ENCODE assay signal across 9 cellular contexts in genomic region chr5:132463808-132464154, GRCh38. TPM values are rescaled to one million over a fixed set of nuclear protein-coding genes. Genes with fewer than 3 reads are reported as not detected.
DNase-seq lines count a peak whose midpoint lies in the region; ATAC-seq, FAIRE-seq and TF ChIP-seq lines count a peak whose summit lies in the region.
"Had no signal": no experiment of that assay in that cellular context is flagged by ENCODE, and none has a peak within 500 bp of the region (broad histone marks: within the 10 kb centered on the region; RNA-seq: fewer than 3 reads in every experiment).

No MANE protein-coding gene starts in this region.

- H3K27ac Mint-ChIP-seq in brain: peak overlapping the region in 3 of 5 experiments; percentile 83 to 91 (median 88)

- 66 to 68% methylated on average over 5 of the region's 5 CpGs for WGBS in heart right ventricle, 2 donors

- TF ChIP-seq CTCF in heart right ventricle (IDR thresholded peaks at IDR 0.05) (no peak), brain (conservative IDR thresholded peaks at IDR 0.05) (no peak), uterus (IDR thresholded peaks at IDR 0.05) (no peak), omental fat pad (IDR thresholded peaks at IDR 0.05) (no peak)

- FAIRE-seq in frontal cortex (lab: Jason Lieb, UNC): no peak

- H3K9me3 ChIP-seq in heart right ventricle: no peaks in the 10 kb centered on the region
- no peaks in the 10 kb centered on the region for H3K9me3 ChIP-seq in mucosa of stomach (ENCODE audit: control insufficient read depth, low read length)
- no peaks in the 10 kb centered on the region for H3K9me3 ChIP-seq in uterus
- H3K9me3 ChIP-seq: ovary had no signal

- H3K36me3 Mint-ChIP-seq in brain: no peaks in the 10 kb centered on the region

- peaks cover 12 to 100% (median 80%) of the 10 kb centered on the region in 9 donors for H3K4me1 ChIP-seq in heart right ventricle
- H3K4me1 ChIP-seq in mucosa of stomach (ENCODE audit: control insufficient read depth, insufficient read depth, low read length): peaks cover 52% of the 10 kb centered on the region
- H3K4me1 ChIP-seq in uterus: peaks cover 4 to 5% of the 10 kb centered on the region in 2 donors

- peaks cover 55% of the 10 kb centered on the region for H3K4me1 Mint-ChIP-seq in brain

- H3K27ac ChIP-seq in heart right ventricle (peak overlapping the region in 9 of 10 donors; percentile 35 to 82 (median 68)), uterus (peak overlapping the region; percentile 52 to 61)

- DNase-seq in heart right ventricle (no peak), cardiac septum (ENCODE audit: low spot score) (no peak), uterus (peak in 1 of 2 donors; percentile 2), hepatic stellate cell (ENCODE audit: low spot score) (no peak), frontal cortex (ENCODE audit: low spot score in 2 of 2) (no peak), omental fat pad (ENCODE audit: low spot score) (no peak)

- H3K27me3 Mint-ChIP-seq in brain: peaks cover 5% of the 10 kb centered on the region

- no peaks in the 10 kb centered on the region for H3K27me3 ChIP-seq in heart right ventricle
- no peaks in the 10 kb centered on the region for H3K27me3 ChIP-seq in mucosa of stomach (ENCODE audit: control insufficient read depth, insufficient read depth, low read length)
- H3K27me3 ChIP-seq in uterus: no peaks in the 10 kb centered on the region
- H3K27me3 ChIP-seq: ovary had no signal

- peak overlapping the region in 1 of 5 experiments; percentile 49 for H3K4me3 Mint-ChIP-seq in brain

- H3K9me3 Mint-ChIP-seq in brain: peaks cover 0 to 4% (median 2%) of the 10 kb centered on the region in 5 experiments

- H3K9ac ChIP-seq in mucosa of stomach (ENCODE audit: low read length): peak overlapping the region; percentile 74

- no peak for TF ChIP-seq POLR2A in uterus (IDR thresholded peaks at IDR 0.05)

- peaks cover 0 to 39% (median 0%) of the 10 kb centered on the region in 9 donors for H3K36me3 ChIP-seq in heart right ventricle
- no peaks in the 10 kb centered on the region for H3K36me3 ChIP-seq in mucosa of stomach (ENCODE audit: control insufficient read depth, insufficient read depth, low read length)
- H3K36me3 ChIP-seq in uterus: no peaks in the 10 kb centered on the region
- H3K36me3 ChIP-seq: ovary had no signal

- H3K4me3 ChIP-seq in heart right ventricle: peak overlapping the region in 4 of 10 donors; percentile 5 to 25 (median 16)
- no peak overlapping the region for H3K4me3 ChIP-seq in mucosa of stomach (ENCODE audit: low read length)
- H3K4me3 ChIP-seq in uterus: no peak overlapping the region
- H3K4me3 ChIP-seq: ovary had no signal

- intact Hi-C loops in heart right ventricle (cut with DNase I): no loop called here
- intact Hi-C loops in cardiac septum (cut with DNase I): no loop called here
- intact Hi-C loops in uterus (cut with DNase I; ENCODE audit: low total_unique reads): no loop called here

- ATAC-seq in heart right ventricle: no peak
- ATAC-seq in omental fat pad (ENCODE audit: low FRiP score): no peak

RNA-seq across cellular contexts. Expression of gene IRF1, which starts 26.8 kb away (rescaled TPM):
- total RNA-seq in heart right ventricle (100 to 1,000 TPM in 1 of 10 donors, 10 to 100 TPM in 8, 1 to 10 TPM in 1; 9.5 to 146 (median 19.2) TPM), cardiac septum (19.9 TPM), uterus (100 to 1,000 TPM in 1 of 4 donors, 10 to 100 TPM in 2, 1 to 10 TPM in 1; 3.8 to 110 (median 25.7) TPM), frontal cortex (1.2 TPM), omental fat pad (100 to 1,000 TPM in 3 of 4 donors, 10 to 100 TPM in 1; 23.5 to 172 (median 133) TPM)
- polyA plus RNA-seq in heart right ventricle (10 to 100 TPM in 1 of 2 donors, 1 to 10 TPM in 1; 8.6 to 13.7 TPM), brain (ENCODE audit: insufficient read depth, low read depth, low replicate concordance) (11.5 TPM)
